Comparison of ENCODE assay signal across 8 cellular contexts in the genomic region with DNA sequence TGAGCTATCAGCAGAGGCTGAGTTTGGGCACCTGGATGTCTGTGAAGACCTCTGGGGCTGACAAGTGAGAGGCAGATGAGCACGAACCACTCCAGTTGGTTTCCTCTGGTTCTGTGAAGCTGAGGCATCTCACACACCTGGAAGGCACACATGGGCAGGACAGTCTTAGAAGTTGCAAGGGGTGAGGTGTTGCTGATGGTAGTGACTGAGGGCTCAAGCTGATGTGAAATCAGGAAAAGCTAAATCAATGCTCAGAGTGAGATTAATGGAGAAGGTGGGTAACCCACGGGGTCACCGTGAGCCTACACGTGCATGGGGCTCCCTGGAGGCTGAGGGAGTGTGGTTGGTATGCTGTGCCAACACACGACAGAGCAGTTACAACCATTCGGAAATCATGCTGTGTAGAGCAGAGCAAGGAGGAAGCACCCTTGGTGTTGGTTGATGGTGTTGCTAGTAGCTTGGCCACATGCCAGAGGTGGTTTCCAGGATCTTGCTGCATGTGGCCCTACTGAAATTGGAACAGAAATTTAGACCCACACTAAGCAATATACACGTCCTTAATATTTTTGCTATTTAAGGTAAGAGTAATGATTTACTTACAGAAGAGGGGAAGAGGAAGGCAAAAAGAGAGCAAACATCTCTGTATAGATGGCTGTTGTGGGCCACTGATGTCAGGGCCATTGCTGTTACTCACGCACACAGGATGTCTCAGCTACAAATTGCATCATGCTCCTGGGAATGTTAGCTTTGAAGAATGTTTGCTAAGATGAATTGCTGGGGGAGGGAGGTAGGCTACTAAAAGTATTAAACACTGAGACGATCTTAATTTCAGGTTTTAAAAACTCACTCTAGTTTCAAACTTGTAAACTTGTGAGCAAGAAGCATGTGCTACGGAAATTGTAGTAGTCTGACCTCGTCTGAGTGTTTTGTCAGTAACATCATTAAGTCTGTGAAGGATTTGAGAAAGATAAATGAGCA.
A peak's percentile ranks its signal among the peaks of the same experiment; 100 is the strongest.
DNase-seq lines count a peak whose midpoint lies in the region; ATAC-seq and TF ChIP-seq lines count a peak whose summit lies in the region.

No MANE protein-coding gene starts in this region.

- DNase-seq in Daoy (ENCODE audit: low read depth) (peak; percentile 91), NOMO-1 treated with DMSO at 0.1 percent for 48 hours (lab: John Stamatoyannopoulos, UW; ENCODE audit: unreplicated experiment) (peak; percentile 48), fibroblast of mammary gland (ENCODE audit: low read depth) (peak; percentile 97), sciatic nerve (ENCODE audit: low spot score) (peak; percentile 73), NCI-H524 (lab: John Stamatoyannopoulos, UW) (no peak)

- intact Hi-C loops in sciatic nerve (cut with DNase I): no loop called here

- no peaks in the 10 kb centered on the region for H3K36me3 Mint-ChIP-seq in activated T-helper 17 cell treated with anti-CD3 and anti-CD28 coated beads, Interleukin-2, amount 50 U/mL, for 72 hours (ENCODE audit: low read depth)

- no peak overlapping the region for H3K4me3 ChIP-seq in fibroblast of mammary gland (ENCODE audit: control insufficient read depth, low read depth, low read length)

- H3K27me3 Mint-ChIP-seq in activated T-helper 17 cell treated with anti-CD3 and anti-CD28 coated beads, Interleukin-2, amount 50 U/mL, for 72 hours: peaks cover 27% of the 10 kb centered on the region

- ATAC-seq in GM21619 (IDR thresholded peaks at IDR 0.05; ENCODE audit: unreplicated experiment) (peak; percentile 65), sciatic nerve (peak; percentile 57), GM19467 (IDR thresholded peaks at IDR 0.05; ENCODE audit: unreplicated experiment) (no peak)
- no peak for ATAC-seq in activated T-helper 17 cell treated with anti-CD3 and anti-CD28 coated beads, Interleukin-2, amount 50 U/mL, for 72 hours (replicated peaks)

- no peaks in the 10 kb centered on the region for H3K9me3 Mint-ChIP-seq in activated T-helper 17 cell treated with anti-CD3 and anti-CD28 coated beads, Interleukin-2, amount 50 U/mL, for 72 hours

- no peak overlapping the region for H3K4me3 Mint-ChIP-seq in activated T-helper 17 cell treated with anti-CD3 and anti-CD28 coated beads, Interleukin-2, amount 50 U/mL, for 72 hours

- no peak for TF ChIP-seq CTCF in fibroblast of mammary gland (conservative IDR thresholded peaks at IDR 0.05; ENCODE audit: control insufficient read depth, insufficient read depth, low read depth, low read length)

- H3K4me1 Mint-ChIP-seq in activated T-helper 17 cell treated with anti-CD3 and anti-CD28 coated beads, Interleukin-2, amount 50 U/mL, for 72 hours: no peaks in the 10 kb centered on the region

- no peak overlapping the region for H3K27ac Mint-ChIP-seq in activated T-helper 17 cell treated with anti-CD3 and anti-CD28 coated beads, Interleukin-2, amount 50 U/mL, for 72 hours

Comparison
In these comparisons a context has a peak if more than half of its experiments do, and no peak if none do; other contexts are left out.
1. DNase-seq: peak in Daoy (single experiment), NOMO-1 treated with DMSO at 0.1 percent for 48 hours (single experiment), fibroblast of mammary gland (single experiment) and sciatic nerve (single experiment); none in NCI-H524 (0 of 2).
2. ATAC-seq: peak in GM21619 (single experiment) and sciatic nerve (single experiment); none in GM19467 (single experiment) and activated T-helper 17 cell treated with anti-CD3 and anti-CD28 coated beads, Interleukin-2, amount 50 U/mL, for 72 hours (single experiment).